ENCODE assay signal across 8 cellular contexts in genomic region chr7:83655951-83656556, GRCh38. TPM values are rescaled to one million over a fixed set of nuclear protein-coding genes. Genes with fewer than 3 reads are reported as not detected.
DNase-seq lines count a peak whose midpoint lies in the region; ATAC-seq, FAIRE-seq and TF ChIP-seq lines count a peak whose summit lies in the region.

No MANE protein-coding gene starts in this region.

- H3K27ac Mint-ChIP-seq in T-helper 17 cell: no peak overlapping the region

- no peak overlapping the region for H3K4me3 Mint-ChIP-seq in T-helper 17 cell

- peak; percentile 81 for ATAC-seq in GM21360 (IDR thresholded peaks at IDR 0.05; ENCODE audit: unreplicated experiment)
- ATAC-seq in T-helper 17 cell: no peak

- DNase-seq in DMS53 treated with DMSO at 0.1 percent for 48 hours (lab: John Stamatoyannopoulos, UW; ENCODE audit: unreplicated experiment) (peak; percentile 69), HTR-8/SVneo (ENCODE audit: insufficient read length, low spot score) (peak; percentile 12), RWPE1 (ENCODE audit: low spot score) (peak; percentile 37), fibroblast of pulmonary artery (ENCODE audit: low read depth) (peak; percentile 75), smooth muscle cell of the brain vasculature (ENCODE audit: low read depth, low spot score) (peak; percentile 32), T-helper 17 cell (no peak), activated T-cell treated with anti-CD3 and anti-CD28 coated beads for 4 hours (no peak)

- POLR2A ChIA-PET in RWPE1 (lab: Yijun Ruan, JAX; ENCODE audit: low non-redundant PET): no interaction called here

- TF ChIP-seq CTCF in RWPE1 (conservative IDR thresholded peaks at IDR 0.05; ENCODE audit: low read depth): peak; percentile 92
- peak; percentile 100 for TF ChIP-seq CTCF in fibroblast of pulmonary artery (IDR thresholded peaks at IDR 0.05; ENCODE audit: low read length, missing control alignments)

- no peak for FAIRE-seq in HTR-8/SVneo (lab: Jason Lieb, UNC)

- CTCF ChIA-PET in RWPE1 (lab: Yijun Ruan, JAX): interaction anchor here (0.6 to 1.3 kb wide), 7 partner anchors 11 to 1445 kb away, joined by 3 to 6 read pairs (median 3); no protein-coding TSS in a partner anchor

- H3K4me1 Mint-ChIP-seq in T-helper 17 cell: no peaks in the 10 kb centered on the region

- no peak overlapping the region for H3K27ac ChIP-seq in RWPE1

- H3K4me3 ChIP-seq in fibroblast of pulmonary artery (replicated peaks; ENCODE audit: low read depth, low read length): no peak overlapping the region

- H3K36me3 Mint-ChIP-seq in T-helper 17 cell (ENCODE audit: low read depth): no peaks in the 10 kb centered on the region

- no peaks in the 10 kb centered on the region for H3K9me3 ChIP-seq in T-helper 17 cell (ENCODE audit: control insufficient read depth, low read length, poor library complexity, severe bottlenecking)

- no peaks in the 10 kb centered on the region for H3K27me3 Mint-ChIP-seq in T-helper 17 cell

RNA-seq across cellular contexts. Expression of gene SEMA3E, which starts 7.1 kb away (rescaled TPM):
- total RNA-seq in T-helper 17 cell: not detected

Comparison
In these comparisons a context has a peak if more than half of its experiments do, and no peak if none do; other contexts are left out.
1. DNase-seq: peak in DMS53 treated with DMSO at 0.1 percent for 48 hours (single experiment), HTR-8/SVneo (single experiment), RWPE1 (single experiment), fibroblast of pulmonary artery (single experiment) and smooth muscle cell of the brain vasculature (single experiment); none in T-helper 17 cell (0 of 3) and activated T-cell treated with anti-CD3 and anti-CD28 coated beads for 4 hours (single experiment).